In genomic region chr5:161663431-161663830, GRCh38 we compare ENCODE assay signal across 22 cellular contexts. TPM values are rescaled to one million over a fixed set of nuclear protein-coding genes. Genes with fewer than 3 reads are reported as not detected.
A peak's percentile ranks its signal among the peaks of the same experiment; 100 is the strongest.
DNase-seq lines count a peak whose midpoint lies in the region; ATAC-seq, FAIRE-seq and TF ChIP-seq lines count a peak whose summit lies in the region.
"Had no signal": no experiment of that assay in that cellular context is flagged by ENCODE, and none has a peak within 500 bp of the region (broad histone marks: within the 10 kb centered on the region; RNA-seq: fewer than 3 reads in every experiment).

No MANE protein-coding gene starts in this region.

- TF ChIP-seq CTCF in WTC11 (IDR thresholded peaks at IDR 0.05) (no peak), pancreas (IDR thresholded peaks at IDR 0.05) (no peak)

- H3K27ac ChIP-seq in pancreas: no peak overlapping the region
- H3K27ac ChIP-seq in CD8-positive, alpha-beta memory T cell (ENCODE audit: low read depth, low read length): no peak overlapping the region

- ATAC-seq in WTC11: no peak
- no peak for ATAC-seq in pancreas
- ATAC-seq in left cardiac atrium: no peak
- ATAC-seq: GM12878 had no signal

- no peak overlapping the region for H3K4me3 ChIP-seq in pancreas
- H3K4me3 ChIP-seq in CD8-positive, alpha-beta memory T cell (ENCODE audit: low read length): no peak overlapping the region
- H3K4me3 ChIP-seq: GM12878, HAP-1 had no signal

- no peak for DNase-seq in WTC11 (ENCODE audit: low spot score)
- no peak for DNase-seq in frontal cortex (ENCODE audit: low spot score in 2 of 2)
- no peak for DNase-seq in pancreas
- no peak for DNase-seq in NCI-H2196 (lab: John Stamatoyannopoulos, UW; ENCODE audit: unreplicated experiment)
- DNase-seq in left cardiac atrium: no peak
- no peak for DNase-seq in hypothalamus (lab: John Stamatoyannopoulos, UW)
- no peak for DNase-seq in CD8-positive, alpha-beta memory T cell
- DNase-seq: 8988T; C1 segment of cervical spinal cord; Caco-2; CD4-positive, alpha-beta memory T cell; DMS153; DND-41; GDM1; GOT3; HFFc6 had no signal

- POLR2A ChIA-PET in WTC11 (lab: Charles Lee): no interaction called here
- POLR2A ChIA-PET in CD8-positive, alpha-beta memory T cell (lab: Charles Lee): no interaction called here

- no peaks in the 10 kb centered on the region for H3K36me3 ChIP-seq in pancreas
- H3K36me3 ChIP-seq in CD8-positive, alpha-beta memory T cell (ENCODE audit: insufficient read depth, low read length): no peaks in the 10 kb centered on the region
- H3K36me3 ChIP-seq: HAP-1 had no signal

- H3K36me3 Mint-ChIP-seq in WTC11: peaks cover 3% of the 10 kb centered on the region; the same call in 1 of the 2 replicates
- no peaks in the 10 kb centered on the region for H3K36me3 Mint-ChIP-seq in CD8-positive, alpha-beta memory T cell
- H3K36me3 Mint-ChIP-seq: CD4-positive, alpha-beta memory T cell had no signal

- no peaks in the 10 kb centered on the region for H3K4me1 ChIP-seq in pancreas
- H3K4me1 ChIP-seq in CD8-positive, alpha-beta memory T cell (ENCODE audit: insufficient read depth, low read length): no peaks in the 10 kb centered on the region
- H3K4me1 ChIP-seq: Caco-2, HAP-1 had no signal

- H3K4me3 Mint-ChIP-seq in WTC11: no peak overlapping the region
- no peak overlapping the region for H3K4me3 Mint-ChIP-seq in CD8-positive, alpha-beta memory T cell
- H3K4me3 Mint-ChIP-seq: CD4-positive, alpha-beta memory T cell; HFFc6 had no signal

- H3K9me3 Mint-ChIP-seq in WTC11: peaks cover 13% of the 10 kb centered on the region
- H3K9me3 Mint-ChIP-seq in CD8-positive, alpha-beta memory T cell: peaks cover 0 to 12% (median 11%) of the 10 kb centered on the region in 5 donors

- H3K27ac Mint-ChIP-seq in WTC11: no peak overlapping the region
- no peak overlapping the region for H3K27ac Mint-ChIP-seq in CD8-positive, alpha-beta memory T cell
- H3K27ac Mint-ChIP-seq: CD4-positive, alpha-beta memory T cell; HFFc6 had no signal

- no peaks in the 10 kb centered on the region for H3K27me3 Mint-ChIP-seq in WTC11 (ENCODE audit: low read depth)
- no peaks in the 10 kb centered on the region for H3K27me3 Mint-ChIP-seq in CD8-positive, alpha-beta memory T cell
- H3K27me3 Mint-ChIP-seq: CD4-positive, alpha-beta memory T cell had no signal

- intact Hi-C loops in pancreas (cut with DNase I) (no loop called here), left cardiac atrium (cut with DNase I) (no loop called here)

- no peaks in the 10 kb centered on the region for H3K4me1 Mint-ChIP-seq in WTC11
- H3K4me1 Mint-ChIP-seq in CD8-positive, alpha-beta memory T cell: no peaks in the 10 kb centered on the region
- H3K4me1 Mint-ChIP-seq: CD4-positive, alpha-beta memory T cell had no signal

- CTCF ChIA-PET in WTC11 (lab: Charles Lee): no interaction called here
- CTCF ChIA-PET in CD8-positive, alpha-beta memory T cell (lab: Charles Lee): no interaction called here

- H3K27me3 ChIP-seq in pancreas: no peaks in the 10 kb centered on the region
- H3K27me3 ChIP-seq in CD8-positive, alpha-beta memory T cell (ENCODE audit: insufficient read depth, low read length, poor library complexity, severe bottlenecking): no peaks in the 10 kb centered on the region

- FAIRE-seq in G401.6 (lab: Jason Lieb, UNC): peak; percentile 93
- FAIRE-seq in frontal cortex (lab: Jason Lieb, UNC): peak; percentile 99
- peak; percentile 93 for FAIRE-seq in pancreas (lab: Jason Lieb, UNC)
- FAIRE-seq: GM12878, H54 had no signal

- H3K9me3 ChIP-seq in pancreas: no peaks in the 10 kb centered on the region
- no peaks in the 10 kb centered on the region for H3K9me3 ChIP-seq in CD8-positive, alpha-beta memory T cell (ENCODE audit: low read length)
- H3K9me3 ChIP-seq: Caco-2, HAP-1 had no signal

TF ChIP-seq in WTC11, 78 proteins besides CTCF, POLR2A, EP300 and RAD21:
- TF ChIP-seq HMGA2 (CRISPR knock-in tag; IDR thresholded peaks at IDR 0.05): peak; percentile 94
- no peak for TF ChIP-seq MXD4 (CRISPR knock-in tag; IDR thresholded peaks at IDR 0.05; ENCODE audit: borderline replicate concordance)

RNA-seq across cellular contexts. Expression of gene GABRA6, which starts 22.1 kb away (rescaled TPM):
- total RNA-seq in WTC11 (2021) (not detected in 3 replicates), frontal cortex (under 0.01 TPM), pancreas (not detected), left cardiac atrium (not detected)
- not detected for polyA plus RNA-seq in pancreas
- total RNA-seq in CD8-positive, alpha-beta memory T cell: not detected
- not detected for polyA plus RNA-seq in CD8-positive, alpha-beta memory T cell
- total RNA-seq: A673; Caco-2; CD4-positive, alpha-beta memory T cell; GM12878; HFFc6 had no signal
- polyA plus RNA-seq: BJ; CD4-positive, alpha-beta memory T cell; GM12878 had no signal
